Comparison of ENCODE assay signal across 1 cellular context in the genomic region with DNA sequence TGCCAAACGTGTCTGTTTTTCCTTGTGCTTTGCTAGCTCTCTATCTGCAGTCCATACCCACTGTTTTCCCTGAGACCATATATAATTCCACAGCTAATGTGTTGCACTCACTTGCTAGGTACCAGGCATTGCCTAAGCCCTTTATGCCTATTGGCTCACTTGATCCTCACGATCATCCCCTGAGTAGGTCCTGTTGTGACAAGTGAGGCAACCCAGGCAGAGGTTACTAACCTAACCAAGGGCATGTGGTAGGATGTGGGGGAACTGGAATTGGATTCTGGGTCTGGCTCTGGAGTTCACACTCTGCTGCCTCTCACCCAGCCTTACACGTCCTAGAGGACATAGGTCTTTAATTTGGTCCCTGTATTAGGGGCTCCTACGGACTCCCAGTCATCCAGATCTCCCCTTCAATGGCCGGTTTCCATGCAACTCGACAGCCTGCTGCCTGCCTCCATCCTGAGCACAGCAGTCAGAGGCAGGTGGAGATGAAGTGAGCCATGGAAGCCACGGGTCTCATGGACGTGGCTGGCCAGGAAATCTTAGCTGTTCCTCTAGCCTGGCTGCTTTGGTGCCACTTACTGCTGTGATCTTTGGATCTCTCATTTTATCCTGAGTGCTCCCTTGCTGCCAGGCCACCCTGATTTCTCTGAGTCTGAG.
TF ChIP-seq lines count a peak whose summit lies in the region.

No MANE protein-coding gene starts in this region.

TF ChIP-seq in A549, 52 proteins besides CTCF, POLR2A, EP300 and RAD21 (continued from another document):
- TF ChIP-seq, protein P1, sequence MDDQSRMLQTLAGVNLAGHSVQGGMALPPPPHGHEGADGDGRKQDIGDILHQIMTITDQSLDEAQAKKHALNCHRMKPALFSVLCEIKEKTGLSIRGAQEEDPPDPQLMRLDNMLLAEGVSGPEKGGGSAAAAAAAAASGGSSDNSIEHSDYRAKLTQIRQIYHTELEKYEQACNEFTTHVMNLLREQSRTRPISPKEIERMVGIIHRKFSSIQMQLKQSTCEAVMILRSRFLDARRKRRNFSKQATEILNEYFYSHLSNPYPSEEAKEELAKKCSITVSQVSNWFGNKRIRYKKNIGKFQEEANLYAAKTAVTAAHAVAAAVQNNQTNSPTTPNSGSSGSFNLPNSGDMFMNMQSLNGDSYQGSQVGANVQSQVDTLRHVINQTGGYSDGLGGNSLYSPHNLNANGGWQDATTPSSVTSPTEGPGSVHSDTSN (IDR thresholded peaks at IDR 0.05): no peak
- TF ChIP-seq SMC3 (IDR thresholded peaks at IDR 0.05) (no peak), RCOR1 (IDR thresholded peaks at IDR 0.05; ENCODE audit: low read depth, low read length) (no peak), NR3C1 (IDR thresholded peaks at IDR 0.05) (no peak), MYC (IDR thresholded peaks at IDR 0.05; ENCODE audit: borderline replicate concordance, low read length) (no peak), ZSCAN20 (CRISPR knock-in tag; IDR thresholded peaks at IDR 0.05) (no peak), FOXS1 (CRISPR knock-in tag; IDR thresholded peaks at IDR 0.05) (no peak), HOXB5 (CRISPR knock-in tag; IDR thresholded peaks at IDR 0.05) (no peak), NPAS2 (CRISPR knock-in tag; IDR thresholded peaks at IDR 0.05; ENCODE audit: borderline replicate concordance) (no peak), CEBPB (IDR thresholded peaks at IDR 0.05) (no peak)
- TF ChIP-seq, protein P2, sequence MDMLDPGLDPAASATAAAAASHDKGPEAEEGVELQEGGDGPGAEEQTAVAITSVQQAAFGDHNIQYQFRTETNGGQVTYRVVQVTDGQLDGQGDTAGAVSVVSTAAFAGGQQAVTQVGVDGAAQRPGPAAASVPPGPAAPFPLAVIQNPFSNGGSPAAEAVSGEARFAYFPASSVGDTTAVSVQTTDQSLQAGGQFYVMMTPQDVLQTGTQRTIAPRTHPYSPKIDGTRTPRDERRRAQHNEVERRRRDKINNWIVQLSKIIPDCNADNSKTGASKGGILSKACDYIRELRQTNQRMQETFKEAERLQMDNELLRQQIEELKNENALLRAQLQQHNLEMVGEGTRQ (IDR thresholded peaks at IDR 0.05): no peak
- TF ChIP-seq, protein P3, sequence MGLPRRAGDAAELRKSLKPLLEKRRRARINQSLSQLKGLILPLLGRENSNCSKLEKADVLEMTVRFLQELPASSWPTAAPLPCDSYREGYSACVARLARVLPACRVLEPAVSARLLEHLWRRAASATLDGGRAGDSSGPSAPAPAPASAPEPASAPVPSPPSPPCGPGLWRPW (IDR thresholded peaks at IDR 0.05): no peak
- TF ChIP-seq, protein P4, sequence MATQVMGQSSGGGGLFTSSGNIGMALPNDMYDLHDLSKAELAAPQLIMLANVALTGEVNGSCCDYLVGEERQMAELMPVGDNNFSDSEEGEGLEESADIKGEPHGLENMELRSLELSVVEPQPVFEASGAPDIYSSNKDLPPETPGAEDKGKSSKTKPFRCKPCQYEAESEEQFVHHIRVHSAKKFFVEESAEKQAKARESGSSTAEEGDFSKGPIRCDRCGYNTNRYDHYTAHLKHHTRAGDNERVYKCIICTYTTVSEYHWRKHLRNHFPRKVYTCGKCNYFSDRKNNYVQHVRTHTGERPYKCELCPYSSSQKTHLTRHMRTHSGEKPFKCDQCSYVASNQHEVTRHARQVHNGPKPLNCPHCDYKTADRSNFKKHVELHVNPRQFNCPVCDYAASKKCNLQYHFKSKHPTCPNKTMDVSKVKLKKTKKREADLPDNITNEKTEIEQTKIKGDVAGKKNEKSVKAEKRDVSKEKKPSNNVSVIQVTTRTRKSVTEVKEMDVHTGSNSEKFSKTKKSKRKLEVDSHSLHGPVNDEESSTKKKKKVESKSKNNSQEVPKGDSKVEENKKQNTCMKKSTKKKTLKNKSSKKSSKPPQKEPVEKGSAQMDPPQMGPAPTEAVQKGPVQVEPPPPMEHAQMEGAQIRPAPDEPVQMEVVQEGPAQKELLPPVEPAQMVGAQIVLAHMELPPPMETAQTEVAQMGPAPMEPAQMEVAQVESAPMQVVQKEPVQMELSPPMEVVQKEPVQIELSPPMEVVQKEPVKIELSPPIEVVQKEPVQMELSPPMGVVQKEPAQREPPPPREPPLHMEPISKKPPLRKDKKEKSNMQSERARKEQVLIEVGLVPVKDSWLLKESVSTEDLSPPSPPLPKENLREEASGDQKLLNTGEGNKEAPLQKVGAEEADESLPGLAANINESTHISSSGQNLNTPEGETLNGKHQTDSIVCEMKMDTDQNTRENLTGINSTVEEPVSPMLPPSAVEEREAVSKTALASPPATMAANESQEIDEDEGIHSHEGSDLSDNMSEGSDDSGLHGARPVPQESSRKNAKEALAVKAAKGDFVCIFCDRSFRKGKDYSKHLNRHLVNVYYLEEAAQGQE (IDR thresholded peaks at IDR 0.05): no peak
